Comparison of ENCODE assay signal across 1 cellular context in the genomic region with DNA sequence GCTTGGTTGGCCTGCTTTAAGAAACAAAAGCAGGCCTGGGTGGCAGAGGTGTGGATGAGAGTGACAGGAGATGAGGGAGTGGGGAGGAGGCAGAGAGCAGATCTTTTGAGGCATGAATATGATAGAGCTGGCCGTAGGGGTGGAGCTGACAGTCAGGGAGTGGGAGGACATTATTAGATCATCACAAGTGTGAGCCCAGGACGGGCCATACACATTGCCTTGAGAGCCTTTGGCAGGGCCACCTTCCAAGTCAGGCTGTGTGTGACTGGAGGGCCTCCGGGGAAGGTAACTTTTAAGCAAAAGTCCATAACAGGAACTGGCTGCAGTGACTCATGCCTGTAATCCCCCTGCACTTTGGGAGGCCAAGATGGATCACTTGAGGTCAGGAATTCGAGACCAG.
TF ChIP-seq lines count a peak whose summit lies in the region.

No MANE protein-coding gene starts in this region.

TF ChIP-seq in HCT116, 20 proteins besides CTCF, POLR2A, EP300 and RAD21 (continued from another document):
- TF ChIP-seq REST (IDR thresholded peaks at IDR 0.05; ENCODE audit: low read depth) (no peak), MAX (IDR thresholded peaks at IDR 0.05) (no peak), EGR1 (IDR thresholded peaks at IDR 0.05; ENCODE audit: low read depth) (no peak), SP1 (IDR thresholded peaks at IDR 0.05; ENCODE audit: low read depth) (no peak), ZFX (IDR thresholded peaks at IDR 0.05) (no peak), POLR2AphosphoS5 (IDR thresholded peaks at IDR 0.05; ENCODE audit: low read depth, low read length) (no peak), TCF7L2 (IDR thresholded peaks at IDR 0.05; ENCODE audit: borderline replicate concordance, extremely low read depth, insufficient read depth, insufficient read length) (no peak), ELF1 (IDR thresholded peaks at IDR 0.05; ENCODE audit: borderline replicate concordance, low read depth) (no peak), FOSL1 (IDR thresholded peaks at IDR 0.05; ENCODE audit: low read depth) (no peak), EZH2phosphoT487 (IDR thresholded peaks at IDR 0.05; ENCODE audit: borderline replicate concordance) (no peak), EZH2 (IDR thresholded peaks at IDR 0.05) (no peak), CEBPB (IDR thresholded peaks at IDR 0.05; ENCODE audit: low read depth) (no peak), ZNF274 (IDR thresholded peaks at IDR 0.05; ENCODE audit: low read depth, low read length) (no peak)
